Comparison of ENCODE assay signal across 1 cellular context in genomic region chr16:71883849-71884638, GRCh38.
TF ChIP-seq lines count a peak whose summit lies in the region.

TSS of gene ZNF821 (minus strand) at chr16:71884182. CDS start at chr16:71879946, 4,236 bp downstream.

TF ChIP-seq in K562, 482 proteins besides CTCF, POLR2A, EP300 and RAD21 (continued from another document and continues in another):
- TF ChIP-seq ZNF639 (CRISPR knock-in tag; conservative IDR thresholded peaks at IDR 0.05 in 1 of 2, IDR thresholded peaks at IDR 0.05 in 1 of 2): peak in 1 of 2 experiments; percentile 80; a peak in 2 of 4 replicates
- TF ChIP-seq TAF9B (IDR thresholded peaks at IDR 0.05; ENCODE audit: partially characterized antibody): no peak
- no peak for TF ChIP-seq ETV1 (tag; conservative IDR thresholded peaks at IDR 0.05; ENCODE audit: low read depth)
- no peak for TF ChIP-seq ZNF830 (CRISPR knock-in tag; IDR thresholded peaks at IDR 0.05)
- no peak for TF ChIP-seq TFE3 (CRISPR knock-in tag; IDR thresholded peaks at IDR 0.05)
- TF ChIP-seq ZBTB26 (CRISPR knock-in tag; IDR thresholded peaks at IDR 0.05): 0 out of 2 replicates have a peak, but pooled peaks have one; percentile 69
- peak in 1 of 2 experiments; percentile 81; a peak in 1 of 4 replicates for TF ChIP-seq KDM1A (IDR thresholded peaks at IDR 0.05)
- no peak for TF ChIP-seq ARNT (IDR thresholded peaks at IDR 0.05)
- TF ChIP-seq ZNF253 (CRISPR knock-in tag; conservative IDR thresholded peaks at IDR 0.05): no peak
- peak; percentile 99 for TF ChIP-seq ZNF444 (CRISPR knock-in tag; IDR thresholded peaks at IDR 0.05)
- no peak for TF ChIP-seq ZNF274 (IDR thresholded peaks at IDR 0.05; ENCODE audit: borderline replicate concordance, low read depth, low read length)
- no peak for TF ChIP-seq SPI1 (IDR thresholded peaks at IDR 0.05; ENCODE audit: borderline replicate concordance, low read depth, low read length)
- TF ChIP-seq SMARCE1 (IDR thresholded peaks at IDR 0.05): no peak
- TF ChIP-seq ZNF263 (CRISPR knock-in tag; IDR thresholded peaks at IDR 0.05; ENCODE audit: borderline replicate concordance): peak; percentile 48; the same call in 1 of the 2 replicates
- TF ChIP-seq SMAD2 (IDR thresholded peaks at IDR 0.05; ENCODE audit: low read depth, low read length): no peak
- no peak for TF ChIP-seq ZC3H4 (CRISPR knock-in tag; IDR thresholded peaks at IDR 0.05; ENCODE audit: borderline replicate concordance)
- peak; percentile 71; the same call in 1 of the 2 replicates for TF ChIP-seq ZNF589 (CRISPR knock-in tag; IDR thresholded peaks at IDR 0.05; ENCODE audit: low read depth)
- no peak; the same call in 1 of the 2 replicates for TF ChIP-seq MAX (CRISPR knock-in tag; IDR thresholded peaks at IDR 0.05)
- TF ChIP-seq TBP (optimal IDR thresholded peaks at IDR 0.05; ENCODE audit: low read depth, low read length): peak; percentile 21
- TF ChIP-seq RNF2 (IDR thresholded peaks at IDR 0.05): no peak
- TF ChIP-seq ZBTB49 (CRISPR knock-in tag; IDR thresholded peaks at IDR 0.05; ENCODE audit: borderline replicate concordance): no peak
- TF ChIP-seq ATF1 (CRISPR knock-in tag; IDR thresholded peaks at IDR 0.05): no peak
- TF ChIP-seq ATF1 (tag; IDR thresholded peaks at IDR 0.05): peak; percentile 36; the same call in 1 of the 2 replicates
- TF ChIP-seq MED1 (CRISPR knock-in tag; IDR thresholded peaks at IDR 0.05; ENCODE audit: borderline replicate concordance): no peak
- peak; percentile 63; the same call in 1 of the 2 replicates for TF ChIP-seq PHF8 (IDR thresholded peaks at IDR 0.05; ENCODE audit: borderline replicate concordance, low read length)
- TF ChIP-seq FOXK2 (conservative IDR thresholded peaks at IDR 0.05 in 1 of 2, IDR thresholded peaks at IDR 0.05 in 1 of 2; ENCODE audit: low read depth in 2 of 2): no peak
- TF ChIP-seq MBD1 (CRISPR knock-in tag; IDR thresholded peaks at IDR 0.05): no peak
- TF ChIP-seq ZBED1 (IDR thresholded peaks at IDR 0.05): no peak
- peak; percentile 63; the same call in 1 of the 2 replicates for TF ChIP-seq ATF7 (IDR thresholded peaks at IDR 0.05)
- TF ChIP-seq ZNF75A (CRISPR knock-in tag; IDR thresholded peaks at IDR 0.05): no peak
- TF ChIP-seq KLF6 (CRISPR knock-in tag; IDR thresholded peaks at IDR 0.05; ENCODE audit: borderline replicate concordance): no peak
- TF ChIP-seq SREBF2 (CRISPR knock-in tag; IDR thresholded peaks at IDR 0.05): no peak
- TF ChIP-seq HNRNPK (IDR thresholded peaks at IDR 0.05; ENCODE audit: low read depth, low read length, poor library complexity, severe bottlenecking): no peak
- peak; percentile 95 for TF ChIP-seq CREB3L1 (IDR thresholded peaks at IDR 0.05; ENCODE audit: borderline replicate concordance, low read depth)
- no peak for TF ChIP-seq LCOR (CRISPR knock-in tag; IDR thresholded peaks at IDR 0.05)
- no peak for TF ChIP-seq CAMTA2 (CRISPR knock-in tag; conservative IDR thresholded peaks at IDR 0.05)
- no peak for TF ChIP-seq KAT2B (IDR thresholded peaks at IDR 0.05; ENCODE audit: low read depth, low read length)
- TF ChIP-seq C11orf30 (IDR thresholded peaks at IDR 0.05; ENCODE audit: low read depth): no peak
- TF ChIP-seq KLF10 (CRISPR knock-in tag; IDR thresholded peaks at IDR 0.05): no peak
- TF ChIP-seq ZBTB17 (CRISPR knock-in tag; IDR thresholded peaks at IDR 0.05): 0 out of 2 replicates have a peak, but pooled peaks have one; percentile 49
- no peak for TF ChIP-seq TRIM24 (IDR thresholded peaks at IDR 0.05)
- no peak for TF ChIP-seq CC2D1A (IDR thresholded peaks at IDR 0.05)
- no peak for TF ChIP-seq CHD7 (IDR thresholded peaks at IDR 0.05; ENCODE audit: low read depth, low read length)
- TF ChIP-seq TEAD4 (IDR thresholded peaks at IDR 0.05; ENCODE audit: low read length): no peak
- TF ChIP-seq TEAD4 (CRISPR knock-in tag; IDR thresholded peaks at IDR 0.05; ENCODE audit: borderline replicate concordance): no peak
